8 cellular contexts compared by ENCODE assay signal in genomic region chr6:152983637-152984386, GRCh38. TPM values are rescaled to one million over a fixed set of nuclear protein-coding genes. Genes with fewer than 3 reads are reported as not detected.
DNase-seq lines count a peak whose midpoint lies in the region; ATAC-seq and TF ChIP-seq lines count a peak whose summit lies in the region.

No MANE protein-coding gene starts in this region.

- H3K79me2 ChIP-seq in mammary epithelial cell (ENCODE audit: insufficient read depth, low read length), result peaks cover 69% of the 10 kb centered on the region
- peaks cover 62% of the 10 kb centered on the region for H3K79me2 ChIP-seq in smooth muscle cell (ENCODE audit: low read depth)

- H3K4me3 ChIP-seq in WI38 (ENCODE audit: low read depth, low read length) (peak overlapping the region; percentile 93), mammary epithelial cell (replicated peaks in 1 of 3; ENCODE audit: insufficient read depth in 1 of 3, low read depth in 2 of 3, low read length in 3 of 3) (peak overlapping the region; percentile 67 to 72 (median 68)), smooth muscle cell (peak overlapping the region; percentile 99)

- peak overlapping the region; percentile 92 for H3K9ac ChIP-seq in mammary epithelial cell (ENCODE audit: insufficient read depth, low read length)
- H3K9ac ChIP-seq in smooth muscle cell (ENCODE audit: low read depth), result peak overlapping the region; percentile 71

- H3K27me3 Mint-ChIP-seq in immature natural killer cell (ENCODE audit: low read depth in 3 of 3), result peaks cover 11 to 13% (median 12%) of the 10 kb centered on the region in 3 donors

- in situ Hi-C loops in GM13976 (cut with MboI; ENCODE audit: low sequenced_read_pairs, unreplicated experiment), result no loop called here
- in situ Hi-C loops in mammary epithelial cell (cut with MboI; ENCODE audit: low sequenced_read_pairs in 2 of 2), result no loop called here

- H3K36me3 ChIP-seq in mammary epithelial cell (ENCODE audit: insufficient read depth, low read length) (peaks cover 3% of the 10 kb centered on the region), smooth muscle cell (ENCODE audit: low read depth) (no peaks in the 10 kb centered on the region)

- H4K20me1 ChIP-seq in mammary epithelial cell (ENCODE audit: insufficient read depth, low read length) (peaks cover 2% of the 10 kb centered on the region), smooth muscle cell (ENCODE audit: low read depth) (peaks cover 39% of the 10 kb centered on the region)

- peak; percentile 17 for ATAC-seq in HG02759 (IDR thresholded peaks at IDR 0.05; ENCODE audit: unreplicated experiment)

- peak overlapping the region; percentile 89 to 100 (median 98) for H3K27ac Mint-ChIP-seq in immature natural killer cell

- no peaks in the 10 kb centered on the region for H3K9me3 ChIP-seq in mammary epithelial cell (replicated peaks; ENCODE audit: insufficient read depth, low read length)
- no peaks in the 10 kb centered on the region for H3K9me3 ChIP-seq in smooth muscle cell (replicated peaks; ENCODE audit: low read depth)

- H3K4me2 ChIP-seq in mammary epithelial cell (ENCODE audit: insufficient read depth, low read depth, low read length), result peak overlapping the region; percentile 87
- peak overlapping the region; percentile 99 for H3K4me2 ChIP-seq in smooth muscle cell

- CTCF ChIA-PET in mammary epithelial cell (lab: Charles Lee; ENCODE audit: low non-redundant PET), result interaction anchor here (0.7 to 1.0 kb wide), 2 partner anchors 30 to 48 kb away, joined by 3 to 4 read pairs; no protein-coding TSS in a partner anchor

- H3F3A ChIP-seq in smooth muscle cell (ENCODE audit: low read depth), result peaks cover 8% of the 10 kb centered on the region

- H3K4me1 ChIP-seq in mammary epithelial cell (ENCODE audit: insufficient read depth, low read length) (peaks cover 14% of the 10 kb centered on the region), smooth muscle cell (ENCODE audit: low read depth) (peaks cover 44% of the 10 kb centered on the region)

- dilution Hi-C loops in mammary epithelial cell (cut with HindIII; ENCODE audit: low sequenced_read_pairs), result no loop called here

- WGBS in mammary epithelial cell (ENCODE audit: low coverage, missing lambda C conversion rate), result 0% methylated on average over 31 of the region's 36 CpGs
- WGBS in smooth muscle cell (ENCODE audit: low lambda C conversion rate), result under 1% methylated on average over 36 of the region's 36 CpGs

- peak overlapping the region; percentile 96 to 99 (median 99) for H3K4me3 Mint-ChIP-seq in immature natural killer cell

- intact Hi-C loops in mammary epithelial cell (cut with micrococcal nuclease), result loop anchor here (2.0 to 5.0 kb wide), 2 partner anchors 19 to 133 kb away; partner anchors contain the start of gene MTRF1L

- BruUV-seq in mammary epithelial cell (replicated peaks; lab: Mats Ljungman, UMichigan), result no TSS peak

- H2AFZ ChIP-seq in mammary epithelial cell (ENCODE audit: low read depth, low read length) (peak overlapping the region; percentile 94), smooth muscle cell (ENCODE audit: low read depth) (peak overlapping the region; percentile 49)

- DNase-seq in GM13976 (ENCODE audit: low spot score) (peak; percentile 94), NCI-H146 (lab: John Stamatoyannopoulos, UW) (peak; percentile 99), mammary epithelial cell (peak; percentile 82), immature natural killer cell (peak in 1 of 3 donors; percentile 33), smooth muscle cell (lab: John Stamatoyannopoulos, UW; ENCODE audit: unreplicated experiment) (peak; percentile 40), NCI-H510A (lab: John Stamatoyannopoulos, UW) (no peak)

- H3K36me3 Mint-ChIP-seq in immature natural killer cell, result peaks cover 0 to 4% (median 0%) of the 10 kb centered on the region in 3 donors

- H3K9me3 Mint-ChIP-seq in immature natural killer cell, result no peaks in the 10 kb centered on the region

- H3K27ac ChIP-seq in mammary epithelial cell (ENCODE audit: insufficient read depth, low read depth, low read length) (peak overlapping the region; percentile 82), smooth muscle cell (ENCODE audit: low read depth) (peak overlapping the region; percentile 81)

- H3K4me1 Mint-ChIP-seq in immature natural killer cell, result peaks cover 33 to 47% of the 10 kb centered on the region in 2 donors

- TF ChIP-seq CTCF in GM13976 (IDR thresholded peaks at IDR 0.05; ENCODE audit: borderline replicate concordance, control extremely low read depth, extremely low read depth, insufficient read depth, missing control alignments), result no peak
- no peak for TF ChIP-seq CTCF in WI38 (IDR thresholded peaks at IDR 0.05; ENCODE audit: low read depth, low read length)
- TF ChIP-seq CTCF in mammary epithelial cell (conservative IDR thresholded peaks at IDR 0.05 in 1 of 2, IDR thresholded peaks at IDR 0.05 in 1 of 2; ENCODE audit: extremely low read depth in 1 of 2, insufficient read depth in 1 of 2, low read depth in 1 of 2, low read length in 2 of 2), result no peak
- no peak for TF ChIP-seq CTCF in smooth muscle cell (IDR thresholded peaks at IDR 0.05; ENCODE audit: borderline replicate concordance, insufficient read depth, poor library complexity, severe bottlenecking)

- H3K27me3 ChIP-seq in mammary epithelial cell (ENCODE audit: insufficient read depth, low read length) (no peaks in the 10 kb centered on the region), smooth muscle cell (ENCODE audit: low read depth) (no peaks in the 10 kb centered on the region)

RNA-seq across cellular contexts. Expression of gene FBXO5, which starts 1.0 kb away (rescaled TPM):
- total RNA-seq in mammary epithelial cell (10 to 100 TPM in 1 of 2 donors, 1 to 10 TPM in 1; 2.2 to 18.9 TPM), smooth muscle cell (10.7 and 11.4 TPM in 2 replicates)
- polyA plus RNA-seq in mammary epithelial cell (14.4 TPM), immature natural killer cell (1 to 10 TPM; 3.4 to 10.0 (median 5.7) TPM), smooth muscle cell (8.0 and 9.2 TPM in 2 replicates)
- polyA minus RNA-seq in mammary epithelial cell, result 8.9 TPM

RNA-seq across cellular contexts. Expression of gene MTRF1L, which starts 18.7 kb away (rescaled TPM):
- total RNA-seq in mammary epithelial cell (10 to 100 TPM; 15.2 to 27.0 TPM), smooth muscle cell (19.2 and 21.1 TPM in 2 replicates)
- polyA plus RNA-seq in mammary epithelial cell (11.9 TPM), immature natural killer cell (10 to 100 TPM; 10.4 to 17.6 (median 16.4) TPM), smooth muscle cell (14.1 and 14.8 TPM in 2 replicates)
- 8.2 TPM for polyA minus RNA-seq in mammary epithelial cell
